ENCODE assay signal across 8 cellular contexts in the genomic region with DNA sequence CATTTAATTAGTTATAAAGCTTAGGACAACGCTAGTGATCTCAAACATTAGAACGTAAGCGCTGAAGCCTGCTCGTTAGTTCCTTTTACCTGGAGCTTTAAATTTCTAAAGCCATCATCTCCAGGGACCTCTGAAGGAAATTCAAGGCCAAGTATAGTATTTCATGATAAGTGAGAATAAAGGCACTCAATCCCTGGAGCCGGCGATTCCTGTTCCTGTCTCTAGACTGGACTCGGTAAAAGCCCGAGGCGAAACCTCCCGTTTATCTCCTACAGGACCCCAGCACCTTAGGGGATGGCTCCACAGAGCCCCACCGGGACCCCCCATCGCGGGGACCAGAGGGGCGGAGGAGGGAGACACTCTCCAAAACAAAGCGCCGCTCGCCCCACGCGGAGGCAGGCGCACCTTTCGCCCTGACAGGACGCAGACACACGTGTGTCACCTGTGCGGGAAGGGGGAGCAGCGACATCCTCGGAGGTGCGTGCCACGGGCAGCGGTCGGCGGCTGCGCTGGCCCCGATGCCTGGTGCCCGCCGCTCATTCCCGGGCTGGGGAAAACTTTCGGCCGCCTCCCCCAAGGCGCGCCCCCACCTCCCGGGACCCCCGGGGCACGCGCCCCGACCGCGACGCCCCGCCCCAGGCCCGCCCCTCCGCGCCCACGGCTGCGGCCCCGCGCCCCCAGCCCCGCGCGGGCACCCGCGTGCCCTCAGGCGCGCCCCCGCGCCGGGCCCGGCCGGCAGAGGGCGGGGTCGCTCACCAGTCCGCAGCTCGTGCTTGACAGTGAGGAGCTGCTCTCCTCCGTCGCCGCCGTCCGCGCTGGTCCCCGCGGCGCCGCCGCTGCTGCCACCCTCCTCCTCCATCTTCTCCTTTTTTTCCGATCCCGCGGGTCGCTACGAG. TPM values are rescaled to one million over a fixed set of nuclear protein-coding genes. Genes with fewer than 3 reads are reported as not detected.
A peak's percentile ranks its signal among the peaks of the same experiment; 100 is the strongest.
DNase-seq lines count a peak whose midpoint lies in the region; ATAC-seq and TF ChIP-seq lines count a peak whose summit lies in the region.

No MANE protein-coding gene starts in this region.

- POLR2A ChIA-PET in MCF 10A (lab: Yijun Ruan, JAX): interaction anchor here (0.6 to 3.7 kb wide), 26 partner anchors 10 to 663 kb away, joined by 3 to 27 read pairs (median 3); a partner anchor contains a TSS

- ATAC-seq in HG02571 (IDR thresholded peaks at IDR 0.05; ENCODE audit: unreplicated experiment): peak; percentile 20

- intact Hi-C loops in MCF 10A (cut with micrococcal nuclease): loop anchor here (1.0 to 2.0 kb wide), 4 partner anchors 81 to 227 kb away; no protein-coding TSS in a partner anchor

- H3K4me1 Mint-ChIP-seq in MCF 10A (ENCODE audit: insufficient read depth, unreplicated experiment) (peaks cover 10% of the 10 kb centered on the region), immature natural killer cell (peaks cover 38 to 65% of the 10 kb centered on the region in 2 donors)

- no TSS peak for BruUV-seq in MCF 10A (replicated peaks; lab: Mats Ljungman, UMichigan)

- DNase-seq in NCI-H1092 (lab: John Stamatoyannopoulos, UW): peak; percentile 52
- DNase-seq in MCF 10A (ENCODE audit: unreplicated experiment): peak; percentile 21
- peak in 2 of 3 donors; percentile 38 to 39 for DNase-seq in immature natural killer cell
- peak; percentile 52 for DNase-seq in stimulated activated CD4-positive, alpha-beta T cell treated with anti-CD3 and anti-CD28 coated beads, Interleukin-12 subunit alpha, Interleukin-12 subunit beta, amount 100 ng/mL, for 4 hours
- DNase-seq in GOT3 (lab: John Stamatoyannopoulos, UW): no peak

- H3K27me3 Mint-ChIP-seq in MCF 10A (ENCODE audit: insufficient read depth, unreplicated experiment): no peaks in the 10 kb centered on the region
- peaks cover 0 to 5% (median 0%) of the 10 kb centered on the region in 3 donors for H3K27me3 Mint-ChIP-seq in immature natural killer cell (ENCODE audit: low read depth in 3 of 3)

- H3K27ac Mint-ChIP-seq in MCF 10A (ENCODE audit: low read depth, unreplicated experiment) (no peak overlapping the region), immature natural killer cell (peak overlapping the region; percentile 7 to 71 (median 68))

- no peak overlapping the region for H3K4me3 Mint-ChIP-seq in MCF 10A (ENCODE audit: unreplicated experiment)
- H3K4me3 Mint-ChIP-seq in immature natural killer cell: peak overlapping the region; percentile 74 to 83 (median 79)

- H3K27ac ChIP-seq in VCaP: peak overlapping the region; percentile 87

- H3K9me3 Mint-ChIP-seq in MCF 10A (ENCODE audit: unreplicated experiment): no peaks in the 10 kb centered on the region
- no peaks in the 10 kb centered on the region for H3K9me3 Mint-ChIP-seq in immature natural killer cell

- CTCF ChIA-PET in MCF 10A (lab: Yijun Ruan, JAX): interaction anchor here (0.6 to 4.8 kb wide), 11 partner anchors 9 to 492 kb away, joined by 3 to 27 read pairs (median 5); no protein-coding TSS in a partner anchor

- H3K36me3 Mint-ChIP-seq in MCF 10A (ENCODE audit: insufficient read depth, unreplicated experiment) (no peaks in the 10 kb centered on the region), immature natural killer cell (peaks cover 0 to 6% (median 0%) of the 10 kb centered on the region in 3 donors)

- TF ChIP-seq CTCF in GM12873 (IDR thresholded peaks at IDR 0.05; ENCODE audit: insufficient read depth, low read depth, low read length, missing control alignments): peak; percentile 29
- peak; percentile 55 for TF ChIP-seq CTCF in VCaP (conservative IDR thresholded peaks at IDR 0.05)
- TF ChIP-seq CTCF in MCF 10A (IDR thresholded peaks at IDR 0.05; ENCODE audit: unreplicated experiment): peak; percentile 16

RNA-seq across cellular contexts. Expression of a gene that starts 0.6 kb away (rescaled TPM):
- total RNA-seq in MCF 10A (2022): 1.3 and 2.2 TPM in 2 replicates
- polyA plus RNA-seq in immature natural killer cell: 10 to 100 TPM; 11.1 to 19.0 (median 16.6) TPM

RNA-seq across cellular contexts. Expression of a gene that starts 54.0 kb away (rescaled TPM):
- 11.3 and 11.7 TPM in 2 replicates for total RNA-seq in MCF 10A (2022)
- polyA plus RNA-seq in immature natural killer cell: 10 to 100 TPM; 31.8 to 71.6 (median 50.5) TPM
